ENCODE assay signal across 24 cellular contexts in genomic region chr1:213273546-213273945, GRCh38.
A peak's percentile ranks its signal among the peaks of the same experiment; 100 is the strongest.
DNase-seq lines count a peak whose midpoint lies in the region; ATAC-seq, FAIRE-seq and TF ChIP-seq lines count a peak whose summit lies in the region.
"Had no signal": no experiment of that assay in that cellular context is flagged by ENCODE, and none has a peak within 500 bp of the region (broad histone marks: within the 10 kb centered on the region; RNA-seq: fewer than 3 reads in every experiment).

No MANE protein-coding gene starts in this region.

- H3K9me3 Mint-ChIP-seq in activated T-cell treated with anti-CD3 and anti-CD28 coated beads, Interleukin-2, amount 50 U/mL, for 72 hours: peaks cover 0 to 4% of the 10 kb centered on the region in 2 donors
- H3K9me3 Mint-ChIP-seq: CD8-positive, alpha-beta memory T cell had no signal

- peak overlapping the region; percentile 29 for H3K27ac Mint-ChIP-seq in activated T-cell treated with anti-CD3 and anti-CD28 coated beads, Interleukin-2, amount 50 U/mL, for 72 hours

- no peak for ATAC-seq in activated T-cell treated with anti-CD3 and anti-CD28 coated beads, Interleukin-2, amount 50 U/mL, for 72 hours (replicated peaks in 1 of 2)
- ATAC-seq in HG02852 (IDR thresholded peaks at IDR 0.05; ENCODE audit: unreplicated experiment): no peak
- ATAC-seq in foreskin keratinocyte: no peak

- H3K9ac ChIP-seq in SK-N-MC (ENCODE audit: insufficient read length): no peak overlapping the region
- H3K9ac ChIP-seq: KMS-11 had no signal

- H3K27me3 ChIP-seq in foreskin keratinocyte: no peaks in the 10 kb centered on the region
- H3K27me3 ChIP-seq: Peyer's patch had no signal

- H3K4me3 Mint-ChIP-seq in activated T-cell treated with anti-CD3 and anti-CD28 coated beads, Interleukin-2, amount 50 U/mL, for 72 hours: no peak overlapping the region
- H3K4me3 Mint-ChIP-seq: CD8-positive, alpha-beta memory T cell had no signal

- no peaks in the 10 kb centered on the region for H3K27me3 Mint-ChIP-seq in activated T-cell treated with anti-CD3 and anti-CD28 coated beads, Interleukin-2, amount 50 U/mL, for 72 hours (ENCODE audit: low read depth)
- H3K27me3 Mint-ChIP-seq: CD8-positive, alpha-beta memory T cell had no signal

- peaks cover 4% of the 10 kb centered on the region; the same call in 1 of the 2 replicates for H3K36me3 ChIP-seq in SK-N-MC (ENCODE audit: insufficient read depth, low read length)
- H3K36me3 ChIP-seq: Peyer's patch had no signal

- no peaks in the 10 kb centered on the region for H3K4me1 ChIP-seq in foreskin keratinocyte
- H3K4me1 ChIP-seq: Peyer's patch had no signal

- H3K4me1 Mint-ChIP-seq in activated T-cell treated with anti-CD3 and anti-CD28 coated beads, Interleukin-2, amount 50 U/mL, for 72 hours (ENCODE audit: low read depth): no peaks in the 10 kb centered on the region

- no peaks in the 10 kb centered on the region for H3K9me3 ChIP-seq in SK-N-MC (ENCODE audit: low read depth, low read length)
- H3K9me3 ChIP-seq: Peyer's patch had no signal

- DNase-seq in activated T-cell treated with anti-CD3 and anti-CD28 coated beads, Interleukin-2, amount 50 U/mL, for 72 hours: no peak
- DNase-seq in activated T-cell treated with anti-CD3 and anti-CD28 coated beads for 4 hours (no peak), SK-N-MC (ENCODE audit: low read depth, low spot score) (no peak), fibroblast of peridontal ligament (ENCODE audit: extremely low read depth) (peak; percentile 18), foreskin keratinocyte (no peak), midbrain (lab: John Stamatoyannopoulos, UW) (no peak), urothelium cell line (ENCODE audit: low spot score) (no peak)
- DNase-seq: ACHN; Calu3; CD8-positive, alpha-beta memory T cell; GDM1; H7; IMR-90; NCI-H1092 treated with DMSO at 0.1 percent for 48 hours; NCI-H1436 treated with DMSO at 0.1 percent for 48 hours; NCI-H1930; NCI-H2227 treated with DMSO at 0.1 percent for 48 hours; NCI-H774; Peyer's patch had no signal

- TF ChIP-seq CTCF in foreskin keratinocyte (conservative IDR thresholded peaks at IDR 0.05): no peak

- H3K36me3 Mint-ChIP-seq in activated T-cell treated with anti-CD3 and anti-CD28 coated beads, Interleukin-2, amount 50 U/mL, for 72 hours (ENCODE audit: insufficient read depth in 2 of 2): peaks cover 1 to 2% of the 10 kb centered on the region in 2 donors

- no peak overlapping the region for H3K4me3 ChIP-seq in SK-N-MC
- H3K4me3 ChIP-seq: Peyer's patch had no signal

- H3K27ac ChIP-seq in SK-N-MC (0 out of 2 replicates have a peak overlapping the region, but pooled peaks have one; percentile 2), foreskin keratinocyte (no peak overlapping the region)
- H3K27ac ChIP-seq: 22Rv1, C4-2B, KMS-11, Peyer's patch had no signal

- no peak for FAIRE-seq in urothelium cell line (lab: Jason Lieb, UNC)
- FAIRE-seq: HTR-8/SVneo had no signal
